21 cellular contexts compared by ENCODE assay signal in genomic region chr2:54553075-54553474, GRCh38.
"Had no signal": no experiment of that assay in that cellular context is flagged by ENCODE, and none has a peak within 500 bp of the region (broad histone marks: within the 10 kb centered on the region; RNA-seq: fewer than 3 reads in every experiment).

No MANE protein-coding gene starts in this region.

- H3K9me3 ChIP-seq: neutrophil, ovary, prostate gland, suprapubic skin, tibial nerve had no signal

- H3K9me3 Mint-ChIP-seq: activated B cell treated with CpG ODN at 0.5 μM for 24 hours; activated CD4-positive, alpha-beta memory T cell treated with anti-CD3 and anti-CD28 coated beads for 36 hours; natural killer cell treated with Interleukin-12 subunit alpha and Interleukin-12 subunit beta and Interleukin-15 and Interleukin-18, amount 100 ng/mL, for 72 hours; stimulated activated naive CD8-positive, alpha-beta T cell treated with anti-CD3 and anti-CD28 coated beads, Interleukin-15, Interleukin-2, amounts not matched to agents 100 ng/mL and 50 ng/mL, for 24 hours had no signal

- H3K4me3 Mint-ChIP-seq: activated B cell treated with CpG ODN at 0.5 μM for 24 hours; activated CD4-positive, alpha-beta memory T cell treated with anti-CD3 and anti-CD28 coated beads for 36 hours; activated CD4-positive, alpha-beta T cell treated with anti-CD3 and anti-CD28 coated beads for 36 hours; natural killer cell treated with Interleukin-12 subunit alpha and Interleukin-12 subunit beta and Interleukin-15 and Interleukin-18, amount 100 ng/mL, for 72 hours; stimulated activated naive CD8-positive, alpha-beta T cell treated with anti-CD3 and anti-CD28 coated beads, Interleukin-15, Interleukin-2, amounts not matched to agents 100 ng/mL and 50 ng/mL, for 24 hours had no signal

- H3K36me3 ChIP-seq: brain microvascular endothelial cell, neutrophil, ovary, prostate gland, suprapubic skin, tibial nerve had no signal

- DNase-seq: activated B cell treated with CpG ODN at 0.5 μM for 24 hours; activated CD4-positive, alpha-beta memory T cell treated with anti-CD3 and anti-CD28 coated beads for 36 hours; activated CD4-positive, alpha-beta T cell treated with anti-CD3 and anti-CD28 coated beads for 36 hours; activated gamma-delta T cell; aorta; brain microvascular endothelial cell; caudate nucleus; dermis blood vessel endothelial cell; effector CD8-positive, alpha-beta T cell; foreskin keratinocyte; left ventricle myocardium superior; ovary; stimulated activated CD4-positive, alpha-beta T cell treated with anti-CD3 and anti-CD28 coated beads, Interleukin-4, amount 100 ng/mL, for 4 hours; T1000 had no signal

- H3K27ac ChIP-seq: brain microvascular endothelial cell, foreskin keratinocyte, neutrophil, ovary, prostate gland, suprapubic skin had no signal

- H3K4me3 ChIP-seq: ovary, prostate gland, suprapubic skin, tibial nerve had no signal

- H3K27me3 Mint-ChIP-seq: activated B cell treated with CpG ODN at 0.5 μM for 24 hours; activated CD4-positive, alpha-beta memory T cell treated with anti-CD3 and anti-CD28 coated beads for 36 hours; activated CD4-positive, alpha-beta T cell treated with anti-CD3 and anti-CD28 coated beads for 36 hours; stimulated activated naive CD8-positive, alpha-beta T cell treated with anti-CD3 and anti-CD28 coated beads, Interleukin-15, Interleukin-2, amounts not matched to agents 100 ng/mL and 50 ng/mL, for 24 hours had no signal

- H3K36me3 Mint-ChIP-seq: activated CD4-positive, alpha-beta memory T cell treated with anti-CD3 and anti-CD28 coated beads for 36 hours; activated naive CD4-positive, alpha-beta T cell treated with anti-CD3 and anti-CD28 coated beads, Interleukin-2, amount 50 U/mL, for 72 hours; natural killer cell treated with Interleukin-12 subunit alpha and Interleukin-12 subunit beta and Interleukin-15 and Interleukin-18, amount 100 ng/mL, for 72 hours had no signal

- H3K27me3 ChIP-seq: brain microvascular endothelial cell, foreskin keratinocyte, neutrophil, ovary, suprapubic skin, tibial nerve had no signal

- ATAC-seq: activated CD4-positive, alpha-beta T cell treated with anti-CD3 and anti-CD28 coated beads for 36 hours; activated naive CD4-positive, alpha-beta T cell treated with anti-CD3 and anti-CD28 coated beads, Interleukin-2, amount 50 U/mL, for 72 hours; foreskin keratinocyte; left ventricle myocardium superior; natural killer cell treated with Interleukin-12 subunit alpha and Interleukin-12 subunit beta and Interleukin-15 and Interleukin-18, amount 100 ng/mL, for 72 hours had no signal

- H3K27ac Mint-ChIP-seq: activated B cell treated with CpG ODN at 0.5 μM for 24 hours; activated CD4-positive, alpha-beta memory T cell treated with anti-CD3 and anti-CD28 coated beads for 36 hours; activated CD4-positive, alpha-beta T cell treated with anti-CD3 and anti-CD28 coated beads for 36 hours; activated naive CD4-positive, alpha-beta T cell treated with anti-CD3 and anti-CD28 coated beads, Interleukin-2, amount 50 U/mL, for 72 hours; natural killer cell treated with Interleukin-12 subunit alpha and Interleukin-12 subunit beta and Interleukin-15 and Interleukin-18, amount 100 ng/mL, for 72 hours; stimulated activated naive CD8-positive, alpha-beta T cell treated with anti-CD3 and anti-CD28 coated beads, Interleukin-15, Interleukin-2, amounts not matched to agents 100 ng/mL and 50 ng/mL, for 24 hours had no signal
